27 cellular contexts compared by ENCODE assay signal in the genomic region with DNA sequence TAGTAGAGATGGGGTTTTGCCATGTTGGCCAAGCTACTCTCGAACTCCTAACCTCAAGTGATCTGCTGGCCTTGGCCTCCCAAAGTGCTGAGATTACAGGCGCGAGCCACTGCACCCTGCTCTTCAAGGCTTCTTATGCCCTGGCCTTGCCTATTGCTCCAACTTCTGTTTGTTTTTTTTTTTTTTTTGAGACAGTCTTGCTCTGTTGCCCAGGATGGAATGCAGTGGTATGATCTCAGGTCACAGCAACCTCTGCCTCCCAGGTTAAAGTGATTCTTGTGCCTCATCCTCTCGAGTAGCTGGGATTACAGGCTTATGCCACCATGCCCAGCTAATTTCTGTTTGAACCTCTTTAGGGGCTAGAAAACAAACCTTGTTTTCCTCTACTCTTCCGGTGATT. TPM values are rescaled to one million over a fixed set of nuclear protein-coding genes. Genes with fewer than 3 reads are reported as not detected.
"Had no signal": no experiment of that assay in that cellular context is flagged by ENCODE, and none has a peak within 500 bp of the region (broad histone marks: within the 10 kb centered on the region; RNA-seq: fewer than 3 reads in every experiment).

No MANE protein-coding gene starts in this region.

- H3K27ac Mint-ChIP-seq: activated CD4-positive, alpha-beta memory T cell treated with anti-CD3 and anti-CD28 coated beads for 36 hours; activated CD4-positive, alpha-beta T cell treated with anti-CD3 and anti-CD28 coated beads, Interleukin-2, amount 10 ng/mL, durations not matched to agents 7 days and 5 days; activated naive CD8-positive, alpha-beta T cell treated with anti-CD3 and anti-CD28 coated beads, Interleukin-2, amount 10 ng/mL, durations not matched to agents 7 days and 5 days; T-helper 1 cell treated with Interleukin-12 subunit alpha and Interleukin-12 subunit beta and Interleukin-4 antibody, amounts not matched to agents 30 μg/mL and 1 μg/mL, for 36 hours; T-helper 2 cell treated with Interferon-gamma antibody and Interleukin-4, amounts not matched to agents 5 μg/mL and 100 μg/mL, for 36 hours had no signal

- H3K4me3 ChIP-seq: ascending aorta, cardiac muscle cell, SJCRH30, SK-N-MC had no signal

- H3K4me1 ChIP-seq: ascending aorta, SJCRH30 had no signal

- H3K4me1 Mint-ChIP-seq: activated CD4-positive, alpha-beta T cell treated with anti-CD3 and anti-CD28 coated beads, Interleukin-2, amount 10 ng/mL, durations not matched to agents 7 days and 5 days; activated naive CD8-positive, alpha-beta T cell treated with anti-CD3 and anti-CD28 coated beads, Interleukin-2, amount 10 ng/mL, durations not matched to agents 7 days and 5 days; central memory CD8-positive, alpha-beta T cell had no signal

- H3K27ac ChIP-seq: ascending aorta, cardiac muscle cell, SJCRH30, SK-N-MC had no signal

- H3K36me3 ChIP-seq: ascending aorta, cardiac muscle cell, SJCRH30 had no signal

- H3K9me3 Mint-ChIP-seq: activated CD4-positive, alpha-beta memory T cell treated with anti-CD3 and anti-CD28 coated beads for 36 hours; activated CD4-positive, alpha-beta T cell treated with anti-CD3 and anti-CD28 coated beads, Interleukin-2, amount 10 ng/mL, durations not matched to agents 7 days and 5 days; activated naive CD8-positive, alpha-beta T cell treated with anti-CD3 and anti-CD28 coated beads, Interleukin-2, amount 10 ng/mL, durations not matched to agents 7 days and 5 days; central memory CD8-positive, alpha-beta T cell; T-helper 1 cell treated with Interleukin-12 subunit alpha and Interleukin-12 subunit beta and Interleukin-4 antibody, amounts not matched to agents 30 μg/mL and 1 μg/mL, for 36 hours; T-helper 2 cell treated with Interferon-gamma antibody and Interleukin-4, amounts not matched to agents 5 μg/mL and 100 μg/mL, for 36 hours had no signal

- H3K27me3 ChIP-seq: ascending aorta, cardiac muscle cell, SJCRH30 had no signal

- DNase-seq: activated CD4-positive, alpha-beta memory T cell treated with anti-CD3 and anti-CD28 coated beads for 36 hours; activated CD4-positive, alpha-beta T cell treated with anti-CD3 and anti-CD28 coated beads, Interleukin-2, amount 10 ng/mL, durations not matched to agents 7 days and 5 days; activated CD8-positive, alpha-beta memory T cell treated with anti-CD3 and anti-CD28 coated beads, Interleukin-2, amount 50 U/mL, for 4 hours; activated effector memory CD4-positive, alpha-beta T cell treated with Interleukin-2 at 50 U/mL for 16 hours; activated naive CD4-positive, alpha-beta T cell treated with anti-CD3 and anti-CD28 coated beads, Interleukin-2, amount 50 U/mL, for 16 hours; activated naive CD8-positive, alpha-beta T cell treated with anti-CD3 and anti-CD28 coated beads, Interleukin-2, amount 10 ng/mL, durations not matched to agents 7 days and 5 days; activated T-cell treated with anti-CD3 and anti-CD28 coated beads, Interleukin-2, amount 50 U/mL, for 48 hours; amygdala; Kasumi-1; MM.1S; MV-4-11; NCI-H1092; NCI-H1436 treated with DMSO at 0.1 percent for 48 hours; NCI-H1694 treated with DMSO at 0.1 percent for 48 hours; NCI-H524 treated with DMSO at 0.1 percent for 48 hours; SHP77; SJCRH30 had no signal

- H3K4me3 Mint-ChIP-seq: activated CD4-positive, alpha-beta memory T cell treated with anti-CD3 and anti-CD28 coated beads for 36 hours; activated CD4-positive, alpha-beta T cell treated with anti-CD3 and anti-CD28 coated beads, Interleukin-2, amount 10 ng/mL, durations not matched to agents 7 days and 5 days; activated naive CD8-positive, alpha-beta T cell treated with anti-CD3 and anti-CD28 coated beads, Interleukin-2, amount 10 ng/mL, durations not matched to agents 7 days and 5 days; central memory CD8-positive, alpha-beta T cell; T-helper 1 cell treated with Interleukin-12 subunit alpha and Interleukin-12 subunit beta and Interleukin-4 antibody, amounts not matched to agents 30 μg/mL and 1 μg/mL, for 36 hours; T-helper 2 cell treated with Interferon-gamma antibody and Interleukin-4, amounts not matched to agents 5 μg/mL and 100 μg/mL, for 36 hours had no signal

- H3K9me3 ChIP-seq: ascending aorta, SJCRH30 had no signal

- H3K27me3 Mint-ChIP-seq: activated CD4-positive, alpha-beta memory T cell treated with anti-CD3 and anti-CD28 coated beads for 36 hours; activated CD4-positive, alpha-beta T cell treated with anti-CD3 and anti-CD28 coated beads, Interleukin-2, amount 10 ng/mL, durations not matched to agents 7 days and 5 days; central memory CD8-positive, alpha-beta T cell had no signal

- H3K36me3 Mint-ChIP-seq: activated CD4-positive, alpha-beta memory T cell treated with anti-CD3 and anti-CD28 coated beads for 36 hours; activated naive CD8-positive, alpha-beta T cell treated with anti-CD3 and anti-CD28 coated beads, Interleukin-2, amount 10 ng/mL, durations not matched to agents 7 days and 5 days had no signal

- ATAC-seq: Panc1 had no signal

RNA-seq across cellular contexts. Expression of gene VRTN, which starts 39.6 kb away (rescaled TPM):
- total RNA-seq: activated CD4-positive, alpha-beta memory T cell treated with anti-CD3 and anti-CD28 coated beads for 36 hours; activated CD4-positive, alpha-beta T cell treated with anti-CD3 and anti-CD28 coated beads, Interleukin-2, amount 10 ng/mL, durations not matched to agents 7 days and 5 days; activated naive CD8-positive, alpha-beta T cell treated with anti-CD3 and anti-CD28 coated beads, Interleukin-2, amount 10 ng/mL, durations not matched to agents 7 days and 5 days; ascending aorta; NCI-H460; RPMI7951; SJCRH30 had no signal
- polyA plus RNA-seq: adipose tissue had no signal
